Comparison of ENCODE assay signal across 1 cellular context in the genomic region with DNA sequence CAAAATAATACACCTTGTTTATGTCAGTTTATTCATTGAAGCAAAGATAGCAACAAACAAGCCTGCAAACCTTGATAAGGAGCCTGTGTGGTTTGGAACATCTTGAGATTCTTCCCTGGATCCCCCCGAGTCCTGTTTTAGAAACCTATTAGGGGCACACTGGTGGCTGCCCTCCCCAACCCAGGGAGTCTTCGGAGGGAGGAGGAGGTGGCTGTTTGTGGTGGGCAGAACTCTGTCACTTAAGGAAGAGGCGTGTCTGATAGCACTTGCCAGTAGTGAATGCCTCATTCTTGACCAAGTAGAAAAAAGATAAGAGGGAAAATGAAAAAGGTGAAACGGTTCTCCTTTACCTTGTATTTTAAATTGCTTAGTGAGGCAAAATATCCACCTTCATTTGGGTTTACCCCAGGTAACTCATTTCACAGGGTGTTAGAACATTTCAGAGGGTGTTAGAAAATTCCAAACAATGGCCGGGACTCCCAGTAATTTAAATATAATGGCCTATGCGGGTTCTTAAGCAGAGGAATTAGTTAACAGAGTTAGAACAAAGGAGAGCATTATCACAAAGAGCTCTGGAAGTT.
TF ChIP-seq lines count a peak whose summit lies in the region.

No MANE protein-coding gene starts in this region.

TF ChIP-seq in K562, 482 proteins besides CTCF, POLR2A, EP300 and RAD21 (continued from another document):
- TF ChIP-seq, protein P1, sequence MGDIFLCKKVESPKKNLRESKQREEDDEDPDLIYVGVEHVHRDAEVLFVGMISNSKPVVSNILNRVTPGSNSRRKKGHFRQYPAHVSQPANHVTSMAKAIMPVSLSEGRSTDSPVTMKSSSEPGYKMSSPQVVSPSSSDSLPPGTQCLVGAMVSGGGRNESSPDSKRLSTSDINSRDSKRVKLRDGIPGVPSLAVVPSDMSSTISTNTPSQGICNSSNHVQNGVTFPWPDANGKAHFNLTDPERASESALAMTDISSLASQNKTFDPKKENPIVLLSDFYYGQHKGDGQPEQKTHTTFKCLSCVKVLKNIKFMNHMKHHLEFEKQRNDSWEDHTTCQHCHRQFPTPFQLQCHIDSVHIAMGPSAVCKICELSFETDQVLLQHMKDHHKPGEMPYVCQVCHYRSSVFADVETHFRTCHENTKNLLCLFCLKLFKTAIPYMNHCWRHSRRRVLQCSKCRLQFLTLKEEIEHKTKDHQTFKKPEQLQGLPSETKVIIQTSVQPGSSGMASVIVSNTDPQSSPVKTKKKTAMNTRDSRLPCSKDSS (IDR thresholded peaks at IDR 0.05; ENCODE audit: low read depth, partially characterized antibody) = no peak
- TF ChIP-seq ZNF707 (CRISPR knock-in tag; conservative IDR thresholded peaks at IDR 0.05) (no peak), FOS (IDR thresholded peaks at IDR 0.05; ENCODE audit: extremely low read depth, insufficient read length) (no peak), C11orf30 (IDR thresholded peaks at IDR 0.05; ENCODE audit: low read depth) (peak; percentile 19; the same call in 1 of the 2 replicates), HDAC3 (IDR thresholded peaks at IDR 0.05; ENCODE audit: borderline replicate concordance, partially characterized antibody) (no peak), ZNF3 (CRISPR knock-in tag; IDR thresholded peaks at IDR 0.05) (no peak), EGR1 (conservative IDR thresholded peaks at IDR 0.05) (0 out of 2 replicates have a peak, but pooled peaks have one; percentile 19), ZNF175 (CRISPR knock-in tag; IDR thresholded peaks at IDR 0.05; ENCODE audit: low read depth) (no peak), ARID1B (IDR thresholded peaks at IDR 0.05) (0 out of 2 replicates have a peak, but pooled peaks have one; percentile 26), NCOR1 (IDR thresholded peaks at IDR 0.05) (no peak), TCF3 (CRISPR knock-in tag; IDR thresholded peaks at IDR 0.05) (peak; percentile 21; the same call in 1 of the 2 replicates), PYGO2 (tag; IDR thresholded peaks at IDR 0.05) (no peak), MEF2D (tag; conservative IDR thresholded peaks at IDR 0.05; ENCODE audit: low read depth) (no peak), HNRNPH1 (optimal IDR thresholded peaks at IDR 0.05; ENCODE audit: low read depth, low read length) (no peak), CBFA2T2 (conservative IDR thresholded peaks at IDR 0.05) (0 out of 2 replicates have a peak, but pooled peaks have one; percentile 2), SMARCB1 (IDR thresholded peaks at IDR 0.05; ENCODE audit: insufficient read length, low read depth) (no peak), EP400 (IDR thresholded peaks at IDR 0.05) (no peak), ZNF316 (IDR thresholded peaks at IDR 0.05) (peak; percentile 64; the same call in 1 of the 2 replicates)
- TF ChIP-seq, protein P2, sequence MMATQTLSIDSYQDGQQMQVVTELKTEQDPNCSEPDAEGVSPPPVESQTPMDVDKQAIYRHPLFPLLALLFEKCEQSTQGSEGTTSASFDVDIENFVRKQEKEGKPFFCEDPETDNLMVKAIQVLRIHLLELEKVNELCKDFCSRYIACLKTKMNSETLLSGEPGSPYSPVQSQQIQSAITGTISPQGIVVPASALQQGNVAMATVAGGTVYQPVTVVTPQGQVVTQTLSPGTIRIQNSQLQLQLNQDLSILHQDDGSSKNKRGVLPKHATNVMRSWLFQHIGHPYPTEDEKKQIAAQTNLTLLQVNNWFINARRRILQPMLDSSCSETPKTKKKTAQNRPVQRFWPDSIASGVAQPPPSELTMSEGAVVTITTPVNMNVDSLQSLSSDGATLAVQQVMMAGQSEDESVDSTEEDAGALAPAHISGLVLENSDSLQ (IDR thresholded peaks at IDR 0.05) = 0 out of 2 replicates have a peak, but pooled peaks have one; percentile 9
- TF ChIP-seq, protein P3, sequence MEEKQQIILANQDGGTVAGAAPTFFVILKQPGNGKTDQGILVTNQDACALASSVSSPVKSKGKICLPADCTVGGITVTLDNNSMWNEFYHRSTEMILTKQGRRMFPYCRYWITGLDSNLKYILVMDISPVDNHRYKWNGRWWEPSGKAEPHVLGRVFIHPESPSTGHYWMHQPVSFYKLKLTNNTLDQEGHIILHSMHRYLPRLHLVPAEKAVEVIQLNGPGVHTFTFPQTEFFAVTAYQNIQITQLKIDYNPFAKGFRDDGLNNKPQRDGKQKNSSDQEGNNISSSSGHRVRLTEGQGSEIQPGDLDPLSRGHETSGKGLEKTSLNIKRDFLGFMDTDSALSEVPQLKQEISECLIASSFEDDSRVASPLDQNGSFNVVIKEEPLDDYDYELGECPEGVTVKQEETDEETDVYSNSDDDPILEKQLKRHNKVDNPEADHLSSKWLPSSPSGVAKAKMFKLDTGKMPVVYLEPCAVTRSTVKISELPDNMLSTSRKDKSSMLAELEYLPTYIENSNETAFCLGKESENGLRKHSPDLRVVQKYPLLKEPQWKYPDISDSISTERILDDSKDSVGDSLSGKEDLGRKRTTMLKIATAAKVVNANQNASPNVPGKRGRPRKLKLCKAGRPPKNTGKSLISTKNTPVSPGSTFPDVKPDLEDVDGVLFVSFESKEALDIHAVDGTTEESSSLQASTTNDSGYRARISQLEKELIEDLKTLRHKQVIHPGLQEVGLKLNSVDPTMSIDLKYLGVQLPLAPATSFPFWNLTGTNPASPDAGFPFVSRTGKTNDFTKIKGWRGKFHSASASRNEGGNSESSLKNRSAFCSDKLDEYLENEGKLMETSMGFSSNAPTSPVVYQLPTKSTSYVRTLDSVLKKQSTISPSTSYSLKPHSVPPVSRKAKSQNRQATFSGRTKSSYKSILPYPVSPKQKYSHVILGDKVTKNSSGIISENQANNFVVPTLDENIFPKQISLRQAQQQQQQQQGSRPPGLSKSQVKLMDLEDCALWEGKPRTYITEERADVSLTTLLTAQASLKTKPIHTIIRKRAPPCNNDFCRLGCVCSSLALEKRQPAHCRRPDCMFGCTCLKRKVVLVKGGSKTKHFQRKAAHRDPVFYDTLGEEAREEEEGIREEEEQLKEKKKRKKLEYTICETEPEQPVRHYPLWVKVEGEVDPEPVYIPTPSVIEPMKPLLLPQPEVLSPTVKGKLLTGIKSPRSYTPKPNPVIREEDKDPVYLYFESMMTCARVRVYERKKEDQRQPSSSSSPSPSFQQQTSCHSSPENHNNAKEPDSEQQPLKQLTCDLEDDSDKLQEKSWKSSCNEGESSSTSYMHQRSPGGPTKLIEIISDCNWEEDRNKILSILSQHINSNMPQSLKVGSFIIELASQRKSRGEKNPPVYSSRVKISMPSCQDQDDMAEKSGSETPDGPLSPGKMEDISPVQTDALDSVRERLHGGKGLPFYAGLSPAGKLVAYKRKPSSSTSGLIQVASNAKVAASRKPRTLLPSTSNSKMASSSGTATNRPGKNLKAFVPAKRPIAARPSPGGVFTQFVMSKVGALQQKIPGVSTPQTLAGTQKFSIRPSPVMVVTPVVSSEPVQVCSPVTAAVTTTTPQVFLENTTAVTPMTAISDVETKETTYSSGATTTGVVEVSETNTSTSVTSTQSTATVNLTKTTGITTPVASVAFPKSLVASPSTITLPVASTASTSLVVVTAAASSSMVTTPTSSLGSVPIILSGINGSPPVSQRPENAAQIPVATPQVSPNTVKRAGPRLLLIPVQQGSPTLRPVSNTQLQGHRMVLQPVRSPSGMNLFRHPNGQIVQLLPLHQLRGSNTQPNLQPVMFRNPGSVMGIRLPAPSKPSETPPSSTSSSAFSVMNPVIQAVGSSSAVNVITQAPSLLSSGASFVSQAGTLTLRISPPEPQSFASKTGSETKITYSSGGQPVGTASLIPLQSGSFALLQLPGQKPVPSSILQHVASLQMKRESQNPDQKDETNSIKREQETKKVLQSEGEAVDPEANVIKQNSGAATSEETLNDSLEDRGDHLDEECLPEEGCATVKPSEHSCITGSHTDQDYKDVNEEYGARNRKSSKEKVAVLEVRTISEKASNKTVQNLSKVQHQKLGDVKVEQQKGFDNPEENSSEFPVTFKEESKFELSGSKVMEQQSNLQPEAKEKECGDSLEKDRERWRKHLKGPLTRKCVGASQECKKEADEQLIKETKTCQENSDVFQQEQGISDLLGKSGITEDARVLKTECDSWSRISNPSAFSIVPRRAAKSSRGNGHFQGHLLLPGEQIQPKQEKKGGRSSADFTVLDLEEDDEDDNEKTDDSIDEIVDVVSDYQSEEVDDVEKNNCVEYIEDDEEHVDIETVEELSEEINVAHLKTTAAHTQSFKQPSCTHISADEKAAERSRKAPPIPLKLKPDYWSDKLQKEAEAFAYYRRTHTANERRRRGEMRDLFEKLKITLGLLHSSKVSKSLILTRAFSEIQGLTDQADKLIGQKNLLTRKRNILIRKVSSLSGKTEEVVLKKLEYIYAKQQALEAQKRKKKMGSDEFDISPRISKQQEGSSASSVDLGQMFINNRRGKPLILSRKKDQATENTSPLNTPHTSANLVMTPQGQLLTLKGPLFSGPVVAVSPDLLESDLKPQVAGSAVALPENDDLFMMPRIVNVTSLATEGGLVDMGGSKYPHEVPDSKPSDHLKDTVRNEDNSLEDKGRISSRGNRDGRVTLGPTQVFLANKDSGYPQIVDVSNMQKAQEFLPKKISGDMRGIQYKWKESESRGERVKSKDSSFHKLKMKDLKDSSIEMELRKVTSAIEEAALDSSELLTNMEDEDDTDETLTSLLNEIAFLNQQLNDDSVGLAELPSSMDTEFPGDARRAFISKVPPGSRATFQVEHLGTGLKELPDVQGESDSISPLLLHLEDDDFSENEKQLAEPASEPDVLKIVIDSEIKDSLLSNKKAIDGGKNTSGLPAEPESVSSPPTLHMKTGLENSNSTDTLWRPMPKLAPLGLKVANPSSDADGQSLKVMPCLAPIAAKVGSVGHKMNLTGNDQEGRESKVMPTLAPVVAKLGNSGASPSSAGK (IDR thresholded peaks at IDR 0.05) = no peak
- TF ChIP-seq, protein P4, sequence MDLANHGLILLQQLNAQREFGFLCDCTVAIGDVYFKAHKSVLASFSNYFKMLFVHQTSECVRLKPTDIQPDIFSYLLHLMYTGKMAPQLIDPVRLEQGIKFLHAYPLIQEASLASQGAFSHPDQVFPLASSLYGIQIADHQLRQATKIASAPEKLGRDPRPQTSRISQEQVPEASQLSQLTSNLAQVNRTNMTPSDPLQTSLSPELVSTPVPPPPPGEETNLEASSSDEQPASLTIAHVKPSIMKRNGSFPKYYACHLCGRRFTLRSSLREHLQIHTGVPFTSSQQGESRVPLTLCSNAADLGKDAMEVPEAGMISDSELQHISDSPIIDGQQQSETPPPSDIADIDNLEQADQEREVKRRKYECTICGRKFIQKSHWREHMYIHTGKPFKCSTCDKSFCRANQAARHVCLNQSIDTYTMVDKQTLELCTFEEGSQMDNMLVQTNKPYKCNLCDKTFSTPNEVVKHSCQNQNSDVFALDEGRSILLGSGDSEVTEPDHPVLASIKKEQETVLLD (IDR thresholded peaks at IDR 0.05) = no peak
- TF ChIP-seq, protein P5, sequence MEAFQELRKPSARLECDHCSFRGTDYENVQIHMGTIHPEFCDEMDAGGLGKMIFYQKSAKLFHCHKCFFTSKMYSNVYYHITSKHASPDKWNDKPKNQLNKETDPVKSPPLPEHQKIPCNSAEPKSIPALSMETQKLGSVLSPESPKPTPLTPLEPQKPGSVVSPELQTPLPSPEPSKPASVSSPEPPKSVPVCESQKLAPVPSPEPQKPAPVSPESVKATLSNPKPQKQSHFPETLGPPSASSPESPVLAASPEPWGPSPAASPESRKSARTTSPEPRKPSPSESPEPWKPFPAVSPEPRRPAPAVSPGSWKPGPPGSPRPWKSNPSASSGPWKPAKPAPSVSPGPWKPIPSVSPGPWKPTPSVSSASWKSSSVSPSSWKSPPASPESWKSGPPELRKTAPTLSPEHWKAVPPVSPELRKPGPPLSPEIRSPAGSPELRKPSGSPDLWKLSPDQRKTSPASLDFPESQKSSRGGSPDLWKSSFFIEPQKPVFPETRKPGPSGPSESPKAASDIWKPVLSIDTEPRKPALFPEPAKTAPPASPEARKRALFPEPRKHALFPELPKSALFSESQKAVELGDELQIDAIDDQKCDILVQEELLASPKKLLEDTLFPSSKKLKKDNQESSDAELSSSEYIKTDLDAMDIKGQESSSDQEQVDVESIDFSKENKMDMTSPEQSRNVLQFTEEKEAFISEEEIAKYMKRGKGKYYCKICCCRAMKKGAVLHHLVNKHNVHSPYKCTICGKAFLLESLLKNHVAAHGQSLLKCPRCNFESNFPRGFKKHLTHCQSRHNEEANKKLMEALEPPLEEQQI (IDR thresholded peaks at IDR 0.05) = no peak
- TF ChIP-seq, protein P6, sequence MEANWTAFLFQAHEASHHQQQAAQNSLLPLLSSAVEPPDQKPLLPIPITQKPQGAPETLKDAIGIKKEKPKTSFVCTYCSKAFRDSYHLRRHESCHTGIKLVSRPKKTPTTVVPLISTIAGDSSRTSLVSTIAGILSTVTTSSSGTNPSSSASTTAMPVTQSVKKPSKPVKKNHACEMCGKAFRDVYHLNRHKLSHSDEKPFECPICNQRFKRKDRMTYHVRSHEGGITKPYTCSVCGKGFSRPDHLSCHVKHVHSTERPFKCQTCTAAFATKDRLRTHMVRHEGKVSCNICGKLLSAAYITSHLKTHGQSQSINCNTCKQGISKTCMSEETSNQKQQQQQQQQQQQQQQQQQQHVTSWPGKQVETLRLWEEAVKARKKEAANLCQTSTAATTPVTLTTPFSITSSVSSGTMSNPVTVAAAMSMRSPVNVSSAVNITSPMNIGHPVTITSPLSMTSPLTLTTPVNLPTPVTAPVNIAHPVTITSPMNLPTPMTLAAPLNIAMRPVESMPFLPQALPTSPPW (CRISPR knock-in tag; IDR thresholded peaks at IDR 0.05) = peak; percentile 59; the same call in 1 of the 2 replicates
